1 cellular context compared by ENCODE assay signal in genomic region chr2:72895154-72895553, GRCh38.
TF ChIP-seq lines count a peak whose summit lies in the region.

No MANE protein-coding gene starts in this region.

TF ChIP-seq in GM23338, 12 proteins besides CTCF, POLR2A, EP300 and RAD21 (continued from another document):
- TF ChIP-seq, protein P1, sequence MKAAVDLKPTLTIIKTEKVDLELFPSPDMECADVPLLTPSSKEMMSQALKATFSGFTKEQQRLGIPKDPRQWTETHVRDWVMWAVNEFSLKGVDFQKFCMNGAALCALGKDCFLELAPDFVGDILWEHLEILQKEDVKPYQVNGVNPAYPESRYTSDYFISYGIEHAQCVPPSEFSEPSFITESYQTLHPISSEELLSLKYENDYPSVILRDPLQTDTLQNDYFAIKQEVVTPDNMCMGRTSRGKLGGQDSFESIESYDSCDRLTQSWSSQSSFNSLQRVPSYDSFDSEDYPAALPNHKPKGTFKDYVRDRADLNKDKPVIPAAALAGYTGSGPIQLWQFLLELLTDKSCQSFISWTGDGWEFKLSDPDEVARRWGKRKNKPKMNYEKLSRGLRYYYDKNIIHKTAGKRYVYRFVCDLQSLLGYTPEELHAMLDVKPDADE (IDR thresholded peaks at IDR 0.05) = no peak
- no peak for TF ChIP-seq JUNB (IDR thresholded peaks at IDR 0.05; ENCODE audit: unreplicated experiment)
- no peak for TF ChIP-seq STAT1 (IDR thresholded peaks at IDR 0.05; ENCODE audit: unreplicated experiment)
- no peak for TF ChIP-seq ZNF114 (CRISPR knock-in tag; IDR thresholded peaks at IDR 0.05)
- TF ChIP-seq REST (IDR thresholded peaks at IDR 0.05; ENCODE audit: unreplicated experiment) = no peak
- TF ChIP-seq NANOG (IDR thresholded peaks at IDR 0.05; ENCODE audit: borderline replicate concordance) = no peak
- TF ChIP-seq EZH2 (IDR thresholded peaks at IDR 0.05; ENCODE audit: low read depth, unreplicated experiment) = no peak
- TF ChIP-seq ZNF462 (CRISPR knock-in tag; IDR thresholded peaks at IDR 0.05) = no peak
